In the genomic region with DNA sequence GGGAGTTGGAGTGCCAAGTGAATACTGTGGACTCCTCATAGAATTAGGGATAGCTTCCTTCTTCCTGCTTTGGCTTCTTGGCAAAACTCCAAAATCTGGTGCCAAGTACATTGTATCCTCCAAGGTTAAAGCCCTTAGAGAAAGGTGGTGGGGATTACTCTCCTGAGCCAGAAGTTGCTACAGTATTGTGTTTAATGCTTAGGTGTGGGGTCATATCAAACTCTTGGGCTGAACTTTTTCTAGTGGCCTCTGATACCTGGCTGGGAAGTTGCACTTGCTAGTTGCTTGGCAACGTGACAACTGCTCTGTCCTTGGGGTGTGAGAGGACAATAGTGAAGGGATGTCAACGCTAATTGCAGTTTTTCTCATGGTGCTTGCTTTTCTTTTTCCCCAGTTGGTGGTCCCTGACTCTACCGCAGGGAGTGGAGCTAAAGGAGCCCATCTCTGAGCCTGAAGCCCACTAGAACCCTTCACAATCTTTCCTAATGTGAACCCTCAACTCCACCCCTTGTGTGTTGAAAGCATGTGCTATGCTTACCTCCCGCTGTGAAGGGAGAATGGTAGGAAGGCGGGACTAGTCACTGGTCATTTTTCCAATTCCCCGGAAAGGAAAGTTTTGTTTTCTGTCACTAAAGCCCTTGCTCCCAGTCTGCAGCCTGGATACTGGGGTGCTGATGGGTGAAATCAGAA, we compare ENCODE assay signal across 10 cellular contexts. TPM values are rescaled to one million over a fixed set of nuclear protein-coding genes. Genes with fewer than 3 reads are reported as not detected.
DNase-seq lines count a peak whose midpoint lies in the region; ATAC-seq and TF ChIP-seq lines count a peak whose summit lies in the region.
"Had no signal": no experiment of that assay in that cellular context is flagged by ENCODE, and none has a peak within 500 bp of the region (broad histone marks: within the 10 kb centered on the region; RNA-seq: fewer than 3 reads in every experiment).

No MANE protein-coding gene starts in this region.

- DNase-seq in HT-29 (ENCODE audit: low spot score) = peak; percentile 81
- DNase-seq in GM20000 (ENCODE audit: low spot score) = no peak
- no peak for DNase-seq in D341Med (ENCODE audit: low spot score)
- no peak for DNase-seq in NCI-H1105 treated with DMSO at 0.1 percent for 48 hours (lab: John Stamatoyannopoulos, UW)
- no peak for DNase-seq in AG20443 (ENCODE audit: low spot score)
- DNase-seq: activated CD4-positive, alpha-beta T cell treated with anti-CD3 and anti-CD28 coated beads, Interleukin-2, amount 50 U/mL, for 1 hour had no signal

- TF ChIP-seq EP300 in gastroesophageal sphincter (IDR thresholded peaks at IDR 0.05) = no peak

- H3K27me3 ChIP-seq in gastroesophageal sphincter (no peaks in the 10 kb centered on the region), rectal smooth muscle tissue (ENCODE audit: control insufficient read depth, insufficient read depth, low read length) (no peaks in the 10 kb centered on the region)

- H3K27ac ChIP-seq in VCaP (peak overlapping the region; percentile 45), gastroesophageal sphincter (peak overlapping the region; percentile 73 to 84 (median 78)), rectal smooth muscle tissue (ENCODE audit: low read depth, low read length) (peak overlapping the region; percentile 64)

- H3K4me3 ChIP-seq in gastroesophageal sphincter (peak overlapping the region in 1 of 2 donors; percentile 26), rectal smooth muscle tissue (ENCODE audit: low read length) (peak overlapping the region; percentile 2)

- H3K9me3 ChIP-seq in gastroesophageal sphincter = no peaks in the 10 kb centered on the region

- TF ChIP-seq CTCF in VCaP (conservative IDR thresholded peaks at IDR 0.05) = no peak
- TF ChIP-seq CTCF in gastroesophageal sphincter (IDR thresholded peaks at IDR 0.05) = no peak
- TF ChIP-seq CTCF in GM20000 (IDR thresholded peaks at IDR 0.05; ENCODE audit: extremely low read depth, missing control alignments) = no peak

- no peak for TF ChIP-seq POLR2A in gastroesophageal sphincter (IDR thresholded peaks at IDR 0.05)

- H3K9ac ChIP-seq in rectal smooth muscle tissue (ENCODE audit: low read length) = no peak overlapping the region

- H3K4me1 ChIP-seq in gastroesophageal sphincter = peaks cover 5 to 51% (median 15%) of the 10 kb centered on the region in 3 donors
- H3K4me1 ChIP-seq in rectal smooth muscle tissue (ENCODE audit: control insufficient read depth, insufficient read depth, low read length) = peaks cover 11% of the 10 kb centered on the region

- 25 to 29% methylated on average over 1 to 4 of the region's 6 CpGs for WGBS in gastroesophageal sphincter (ENCODE audit: low coverage in 1 of 2), 2 donors

- H3K36me3 ChIP-seq in gastroesophageal sphincter = no peaks in the 10 kb centered on the region
- H3K36me3 ChIP-seq in rectal smooth muscle tissue (ENCODE audit: control insufficient read depth, insufficient read depth, low read length) = no peaks in the 10 kb centered on the region

- ATAC-seq in gastroesophageal sphincter = no peak

RNA-seq across cellular contexts. Expression of gene DLG3, which starts 35.5 kb away (rescaled TPM):
- 40.8 and 55.6 TPM in 2 replicates for total RNA-seq in HT-29 (2014; rRNA removed; shearing (Covaris generic))
- total RNA-seq in gastroesophageal sphincter = 10 to 100 TPM; 22.3 to 46.2 (median 26.8) TPM

RNA-seq across cellular contexts. Expression of gene GDPD2, which starts 57.0 kb away (rescaled TPM):
- not detected in 2 replicates for total RNA-seq in HT-29 (2014; rRNA removed; shearing (Covaris generic))
- total RNA-seq in gastroesophageal sphincter = under 1 TPM in 1 of 4 donors, not detected in 3; 0.35 TPM
- total RNA-seq: liver had no signal
